17 cellular contexts compared by ENCODE assay signal in the genomic region with DNA sequence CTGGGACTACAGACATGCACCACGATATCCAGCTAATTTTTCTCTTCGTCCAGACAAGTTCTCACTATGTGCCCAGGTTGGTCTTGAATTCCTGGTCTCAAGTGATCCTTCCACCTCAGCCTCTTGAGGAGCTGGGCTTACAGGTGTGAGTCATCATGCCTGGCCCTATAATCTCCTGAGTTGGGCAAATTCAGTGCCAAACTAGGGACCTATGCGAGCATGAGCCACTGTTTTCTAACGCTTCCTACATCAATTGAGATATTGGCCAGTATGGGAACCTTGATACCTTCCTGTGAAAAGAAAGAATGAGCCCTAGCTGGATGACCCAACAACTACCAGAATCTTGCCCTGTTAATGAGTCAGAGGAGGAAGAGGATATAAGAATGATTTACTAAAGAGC.
DNase-seq lines count a peak whose midpoint lies in the region; ATAC-seq lines count a peak whose summit lies in the region.
"Had no signal": no experiment of that assay in that cellular context is flagged by ENCODE, and none has a peak within 500 bp of the region (broad histone marks: within the 10 kb centered on the region; RNA-seq: fewer than 3 reads in every experiment).

No MANE protein-coding gene starts in this region.

- H3K79me1 ChIP-seq in trophoblast cell (ENCODE audit: low read length) = peaks cover 12% of the 10 kb centered on the region

- no peak overlapping the region for H3K18ac ChIP-seq in trophoblast cell (ENCODE audit: low read length)

- in situ Hi-C loops in GM23248 (cut with MboI) = no loop called here

- H3K9me2 ChIP-seq in GM23248 (ENCODE audit: insufficient read depth) = no peaks in the 10 kb centered on the region
- H3K9me2 ChIP-seq: SK-N-SH had no signal

- H3K4ac ChIP-seq in trophoblast cell (ENCODE audit: low read depth, low read length) = no peak overlapping the region

- H3K36me3 ChIP-seq in GM23248 (ENCODE audit: low read depth) (no peaks in the 10 kb centered on the region), trophoblast cell (ENCODE audit: control insufficient read depth in 1 of 2, insufficient read depth in 2 of 2, low read length in 2 of 2) (no peaks in the 10 kb centered on the region)

- no peak overlapping the region for H3K9ac ChIP-seq in GM23248
- H3K9ac ChIP-seq in trophoblast cell (ENCODE audit: low read length) = no peak overlapping the region
- H3K9ac ChIP-seq: SK-N-SH had no signal

- H4K20me1 ChIP-seq in GM23248 (ENCODE audit: insufficient read depth) = no peaks in the 10 kb centered on the region

- peaks cover 7% of the 10 kb centered on the region; the same call in 1 of the 2 replicates for H3F3A ChIP-seq in GM23248 (ENCODE audit: insufficient read depth)

- H3K27me3 ChIP-seq in GM23248 (replicated peaks; ENCODE audit: insufficient read depth) (no peaks in the 10 kb centered on the region), trophoblast cell (ENCODE audit: insufficient read depth, low read length) (no peaks in the 10 kb centered on the region)

- H3K79me2 ChIP-seq in GM23248 (ENCODE audit: insufficient read depth) = no peaks in the 10 kb centered on the region
- H3K79me2 ChIP-seq in trophoblast cell (ENCODE audit: control insufficient read depth, insufficient read depth, low read length, poor library complexity) = no peaks in the 10 kb centered on the region

- peak overlapping the region; percentile 0 for H2BK12ac ChIP-seq in trophoblast cell (ENCODE audit: low read length)

- H3K27ac ChIP-seq in GM23248 (no peak overlapping the region), trophoblast cell (ENCODE audit: low read depth, low read length) (no peak overlapping the region)
- H3K27ac ChIP-seq: PC-9 had no signal

- H3K9me3 ChIP-seq in GM23248 (ENCODE audit: low read depth) = no peaks in the 10 kb centered on the region
- H3K9me3 ChIP-seq in trophoblast cell (ENCODE audit: insufficient read depth, low read depth, low read length) = no peaks in the 10 kb centered on the region
- H3K9me3 ChIP-seq: SK-N-SH had no signal

- H4K91ac ChIP-seq in trophoblast cell (ENCODE audit: low read depth, low read length) = no peak overlapping the region

- peak; percentile 2 for DNase-seq in GM23248
- DNase-seq in M059J (ENCODE audit: low read depth) = peak; percentile 54
- peak; percentile 39 to 62 for DNase-seq in trophoblast cell
- DNase-seq in UCSD-AML1 (lab: John Stamatoyannopoulos, UW; ENCODE audit: unreplicated experiment) = no peak
- DNase-seq: CD4-positive, CD25-positive, alpha-beta regulatory T cell; DND-41; HFFc6; NCI-H1092; NCI-H1694; NCI-H345; NCI-H526 treated with DMSO at 0.1 percent for 48 hours; PC-9; Right ventricle myocardium superior; SK-N-SH had no signal

- no peak overlapping the region for H2BK5ac ChIP-seq in trophoblast cell (ENCODE audit: low read depth, low read length, poor library complexity)

- H2AK5ac ChIP-seq in trophoblast cell (ENCODE audit: low read length) = no peak overlapping the region

- H3K4me2 ChIP-seq in GM23248 (ENCODE audit: unreplicated experiment) = no peak overlapping the region
- H3K4me2 ChIP-seq in trophoblast cell (ENCODE audit: low read length) = no peak overlapping the region
- H3K4me2 ChIP-seq: PC-9, SK-N-SH had no signal

- peak; percentile 81 for ATAC-seq in esophagus mucosa
- no peak for ATAC-seq in HG03457 (IDR thresholded peaks at IDR 0.05; ENCODE audit: unreplicated experiment)
- no peak for ATAC-seq in HG03439 (IDR thresholded peaks at IDR 0.05; ENCODE audit: unreplicated experiment)

- H3K4me3 ChIP-seq in GM23248 (no peak overlapping the region), trophoblast cell (ENCODE audit: low read depth, low read length) (no peak overlapping the region)
- H3K4me3 ChIP-seq: PC-9 had no signal

- H4K12ac ChIP-seq in trophoblast cell (ENCODE audit: low read depth, low read length) = no peak overlapping the region

- WGBS in GM23248 (ENCODE audit: low coverage in 1 of 2, low lambda C conversion rate in 2 of 2, missing lambda C conversion rate in 2 of 2), 2 experiments = 93 to 100% methylated on average over 4 of the region's 4 CpGs
- WGBS in trophoblast cell (ENCODE audit: extremely low coverage, insufficient coverage, insufficient read length) = no CpG with 5 or more reads among the region's 4 CpGs

- H2BK120ac ChIP-seq in trophoblast cell (ENCODE audit: insufficient read depth, low read length, poor library complexity) = peak overlapping the region; percentile 26

- no peak overlapping the region for H3K14ac ChIP-seq in trophoblast cell (ENCODE audit: low read length)

- H3K4me1 ChIP-seq in GM23248 (ENCODE audit: insufficient read depth) (peaks cover 14% of the 10 kb centered on the region), trophoblast cell (ENCODE audit: control insufficient read depth in 1 of 2, insufficient read depth in 2 of 2, low read length in 2 of 2) (peaks cover 3 to 5% of the 10 kb centered on the region in 2 experiments)

- no peak overlapping the region for H3K23ac ChIP-seq in trophoblast cell (ENCODE audit: low read length)

- H4K8ac ChIP-seq in trophoblast cell (ENCODE audit: low read depth, low read length) = no peak overlapping the region

- H2AFZ ChIP-seq in GM23248 = no peak overlapping the region
- H2AFZ ChIP-seq in trophoblast cell (ENCODE audit: insufficient read depth, low read length, poor library complexity) = no peak overlapping the region
- H2AFZ ChIP-seq: PC-9 had no signal
